Comparison of ENCODE assay signal across 9 cellular contexts in the genomic region with DNA sequence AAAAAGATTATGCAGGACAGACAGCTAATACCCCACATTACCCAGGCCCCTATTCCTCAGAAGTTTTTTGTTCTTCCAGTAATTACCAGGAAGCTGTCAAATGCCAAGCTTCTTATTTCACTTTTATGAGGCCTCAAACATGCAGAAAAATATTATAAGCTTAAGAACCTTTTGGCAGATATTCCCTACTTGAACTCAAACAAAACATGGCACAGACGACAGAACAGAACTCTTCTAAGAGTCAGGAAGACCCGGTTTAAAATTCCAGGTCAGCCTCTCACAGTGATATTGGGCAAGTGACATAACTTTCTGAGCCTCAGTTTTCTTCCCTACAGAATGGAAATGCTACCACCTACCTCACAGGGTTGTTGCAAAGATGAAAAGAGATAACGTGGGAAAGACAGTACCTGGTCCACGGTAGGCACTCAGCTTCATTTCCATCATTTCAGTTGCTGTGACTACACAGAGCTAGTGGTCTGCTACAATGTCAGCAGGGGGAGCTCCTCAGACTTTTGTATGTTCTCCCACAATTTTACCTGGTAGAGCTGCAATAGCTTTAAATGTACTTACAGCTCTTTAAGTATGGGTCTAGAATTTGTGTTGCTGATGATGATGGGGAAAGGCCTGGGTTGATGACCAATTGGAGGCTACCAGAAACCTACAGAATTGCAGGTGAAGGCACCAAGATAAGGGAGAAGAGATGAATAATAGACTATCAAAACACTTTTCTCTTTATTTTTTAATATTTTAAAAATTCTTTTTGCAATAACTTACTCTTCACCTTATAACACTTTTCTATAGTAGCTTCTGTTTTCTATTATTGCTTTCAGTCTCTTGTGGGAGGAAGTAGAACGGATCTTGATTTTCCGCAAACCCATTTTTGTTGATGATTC.
DNase-seq lines count a peak whose midpoint lies in the region; ATAC-seq, FAIRE-seq and TF ChIP-seq lines count a peak whose summit lies in the region.
"Had no signal": no experiment of that assay in that cellular context is flagged by ENCODE, and none has a peak within 500 bp of the region (broad histone marks: within the 10 kb centered on the region; RNA-seq: fewer than 3 reads in every experiment).

No MANE protein-coding gene starts in this region.

- ATAC-seq in HepG2 (peak; percentile 93), upper lobe of right lung (peak; percentile 69), GM19324 (IDR thresholded peaks at IDR 0.05; ENCODE audit: low FRiP score, unreplicated experiment) (no peak)

- H3K27me3 ChIP-seq in KMS-11 (ENCODE audit: insufficient read depth, low read depth) = no peaks in the 10 kb centered on the region
- no peaks in the 10 kb centered on the region for H3K27me3 ChIP-seq in HepG2 (ENCODE audit: control insufficient read depth in 1 of 2, insufficient read depth in 2 of 2, low read length in 2 of 2)
- H3K27me3 ChIP-seq in upper lobe of right lung = no peaks in the 10 kb centered on the region

- H3K4me1 ChIP-seq in KMS-11 (ENCODE audit: low read depth, poor library complexity, severe bottlenecking) = no peaks in the 10 kb centered on the region
- H3K4me1 ChIP-seq in HepG2 (ENCODE audit: insufficient read depth, low read length) = no peaks in the 10 kb centered on the region
- H3K4me1 ChIP-seq in upper lobe of right lung = peaks cover 16% of the 10 kb centered on the region

- TF ChIP-seq RAD21 in HepG2 (CRISPR knock-in tag; IDR thresholded peaks at IDR 0.05) = peak; percentile 65; the same call in 1 of the 2 replicates

- no peaks in the 10 kb centered on the region for H3K27me3 Mint-ChIP-seq in MCF 10A (ENCODE audit: insufficient read depth, unreplicated experiment)

- peak; percentile 19 for DNase-seq in activated CD8-positive, alpha-beta memory T cell treated with anti-CD3 and anti-CD28 coated beads, Interleukin-2, amount 50 U/mL, for 4 hours
- DNase-seq in activated CD8-positive, alpha-beta memory T cell treated with anti-CD3 and anti-CD28 coated beads for 24 hours = no peak
- DNase-seq in RPMI7951 (ENCODE audit: low read depth) (peak; percentile 46), MCF 10A (ENCODE audit: unreplicated experiment) (peak; percentile 60), HepG2 (ENCODE audit: low spot score) (peak; percentile 59), upper lobe of right lung (no peak)

- no peak overlapping the region for H3K4me3 Mint-ChIP-seq in MCF 10A (ENCODE audit: unreplicated experiment)

- no peak overlapping the region for H3K27ac Mint-ChIP-seq in MCF 10A (ENCODE audit: low read depth, unreplicated experiment)

- no peak overlapping the region for H3K4me3 ChIP-seq in KMS-11 (IDR thresholded peaks at IDR 0.05; ENCODE audit: insufficient read depth, low read depth, low read length)
- H3K4me3 ChIP-seq in HepG2 (replicated peaks in 1 of 3; ENCODE audit: insufficient read depth in 1 of 3, low read depth in 2 of 3, low read length in 3 of 3) = no peak overlapping the region
- H3K4me3 ChIP-seq in upper lobe of right lung = no peak overlapping the region

- peak; percentile 86 for FAIRE-seq in HepG2 (lab: Jason Lieb, UNC)
- FAIRE-seq: colon had no signal

- H3K4me2 ChIP-seq in KMS-11 (no peak overlapping the region), HepG2 (ENCODE audit: low read depth, low read length) (no peak overlapping the region)

- WGBS in HepG2 (ENCODE audit: low lambda C conversion rate) = 78% methylated on average over 6 of the region's 6 CpGs

- H3K79me2 ChIP-seq in KMS-11 (ENCODE audit: insufficient read depth, low read depth) (no peaks in the 10 kb centered on the region), HepG2 (ENCODE audit: insufficient read depth, low read length) (peaks cover 2% of the 10 kb centered on the region)

- in situ Hi-C loops in HepG2 (cut with HindIII; ENCODE audit: extremely low pct_ligation_motif_present, low pct_unique_long_range_greater_than_20kb) = loop anchor here (5.0 kb wide), 1 partner anchor 47 kb away; no protein-coding TSS in a partner anchor

- POLR2A ChIA-PET in MCF 10A (lab: Yijun Ruan, JAX) (interaction anchor here (0.6 to 1.7 kb wide), 3 partner anchors 46 to 97 kb away, joined by 3 to 4 read pairs (median 3); no protein-coding TSS in a partner anchor), HepG2 (lab: Yijun Ruan, JAX) (no interaction called here)

- H3K27ac ChIP-seq in KMS-11 (no peak overlapping the region), HepG2 (ENCODE audit: extremely low read length, insufficient read depth, low read length) (no peak overlapping the region), upper lobe of right lung (no peak overlapping the region)

- H3K9me3 ChIP-seq in HepG2 (ENCODE audit: low read length) (no peaks in the 10 kb centered on the region), upper lobe of right lung (no peaks in the 10 kb centered on the region)

- peaks cover 9% of the 10 kb centered on the region for H3K4me1 Mint-ChIP-seq in MCF 10A (ENCODE audit: insufficient read depth, unreplicated experiment)

- H3K36me3 ChIP-seq in KMS-11 (ENCODE audit: insufficient read depth) = no peaks in the 10 kb centered on the region
- peaks cover 23 to 55% of the 10 kb centered on the region in 2 experiments for H3K36me3 ChIP-seq in HepG2 (replicated peaks in 1 of 2; ENCODE audit: control insufficient read depth in 1 of 2, insufficient read depth in 2 of 2, low read length in 2 of 2)
- peaks cover 33% of the 10 kb centered on the region for H3K36me3 ChIP-seq in upper lobe of right lung

- H2AFZ ChIP-seq in KMS-11 (ENCODE audit: low read depth) (no peak overlapping the region), HepG2 (ENCODE audit: low read length) (no peak overlapping the region)

- no peaks in the 10 kb centered on the region for H3K9me3 Mint-ChIP-seq in MCF 10A (ENCODE audit: unreplicated experiment)

- TF ChIP-seq EP300 in HepG2 (IDR thresholded peaks at IDR 0.05; ENCODE audit: low read depth in 2 of 2, low read length in 2 of 2) (no peak), HepG2 (CRISPR knock-in tag; IDR thresholded peaks at IDR 0.05; ENCODE audit: borderline replicate concordance) (no peak)

- intact Hi-C loops in MCF 10A (cut with micrococcal nuclease) (loop anchor here (1.0 to 2.0 kb wide), 2 partner anchors 47 to 127 kb away; a partner anchor contains a TSS), HepG2 (cut with micrococcal nuclease; ENCODE audit: unreplicated experiment) (loop anchor here (1.0 kb wide), 1 partner anchor 39 kb away; no protein-coding TSS in a partner anchor), upper lobe of right lung (cut with DNase I) (no loop called here)

- BruUV-seq in MCF 10A (replicated peaks; lab: Mats Ljungman, UMichigan) (no TSS peak), HepG2 (replicated peaks; lab: Mats Ljungman, UMichigan) (TSS peak; percentile 19)

- TF ChIP-seq POLR2A in HepG2 (IDR thresholded peaks at IDR 0.05; ENCODE audit: insufficient read depth in 1 of 2, low read depth in 2 of 2, low read length in 2 of 2) = no peak

- CTCF ChIA-PET in MCF 10A (lab: Yijun Ruan, JAX) (interaction anchor here (0.6 to 3.6 kb wide), 21 partner anchors 9 to 143 kb away, joined by 3 to 24 read pairs (median 4); a partner anchor contains a TSS), HepG2 (lab: Yijun Ruan, JAX; ENCODE audit: low intra/inter-chr PET ratio, low total read pairs) (interaction anchor here (1.9 to 3.0 kb wide), 2 partner anchors 39 to 47 kb away, joined by 13 to 23 read pairs; no protein-coding TSS in a partner anchor)

- peak; percentile 75 for TF ChIP-seq CTCF in KMS-11 (conservative IDR thresholded peaks at IDR 0.05; ENCODE audit: low read depth, low read length)
- TF ChIP-seq CTCF in MCF 10A (IDR thresholded peaks at IDR 0.05; ENCODE audit: unreplicated experiment) = peak; percentile 44
- TF ChIP-seq CTCF in HepG2 (CRISPR knock-in tag; IDR thresholded peaks at IDR 0.05) = peak; percentile 66
- TF ChIP-seq CTCF in upper lobe of right lung (IDR thresholded peaks at IDR 0.05) = peak; percentile 54

- peaks cover 28% of the 10 kb centered on the region for H3K36me3 Mint-ChIP-seq in MCF 10A (ENCODE audit: insufficient read depth, unreplicated experiment)

- no peak overlapping the region for H3K9ac ChIP-seq in KMS-11
- H3K9ac ChIP-seq in HepG2 (ENCODE audit: insufficient read depth, low read depth, low read length) = no peak overlapping the region

- peaks cover 4% of the 10 kb centered on the region; the same call in 1 of the 2 replicates for H4K20me1 ChIP-seq in KMS-11 (ENCODE audit: insufficient read depth)
- peaks cover 6% of the 10 kb centered on the region; the same call in 1 of the 2 replicates for H4K20me1 ChIP-seq in HepG2 (ENCODE audit: insufficient read depth, low read length)

TF ChIP-seq in HepG2, 621 proteins besides CTCF, POLR2A, EP300 and RAD21:
- TF ChIP-seq STAG1 (CRISPR knock-in tag; IDR thresholded peaks at IDR 0.05) (peak; percentile 54), SAP130 (CRISPR knock-in tag; IDR thresholded peaks at IDR 0.05; ENCODE audit: low read depth) (0 out of 2 replicates have a peak, but pooled peaks have one; percentile 23), ZNF788 (CRISPR knock-in tag; IDR thresholded peaks at IDR 0.05; ENCODE audit: borderline replicate concordance) (no peak), MTF1 (CRISPR knock-in tag; IDR thresholded peaks at IDR 0.05) (no peak), ZSCAN12 (CRISPR knock-in tag; IDR thresholded peaks at IDR 0.05) (no peak), FOXP1 (IDR thresholded peaks at IDR 0.05) (no peak), FOXP1 (CRISPR knock-in tag; IDR thresholded peaks at IDR 0.05) (no peak), SMC3 (IDR thresholded peaks at IDR 0.05; ENCODE audit: low read length) (peak; percentile 79; the same call in 1 of the 2 replicates)
- TF ChIP-seq, protein P1, sequence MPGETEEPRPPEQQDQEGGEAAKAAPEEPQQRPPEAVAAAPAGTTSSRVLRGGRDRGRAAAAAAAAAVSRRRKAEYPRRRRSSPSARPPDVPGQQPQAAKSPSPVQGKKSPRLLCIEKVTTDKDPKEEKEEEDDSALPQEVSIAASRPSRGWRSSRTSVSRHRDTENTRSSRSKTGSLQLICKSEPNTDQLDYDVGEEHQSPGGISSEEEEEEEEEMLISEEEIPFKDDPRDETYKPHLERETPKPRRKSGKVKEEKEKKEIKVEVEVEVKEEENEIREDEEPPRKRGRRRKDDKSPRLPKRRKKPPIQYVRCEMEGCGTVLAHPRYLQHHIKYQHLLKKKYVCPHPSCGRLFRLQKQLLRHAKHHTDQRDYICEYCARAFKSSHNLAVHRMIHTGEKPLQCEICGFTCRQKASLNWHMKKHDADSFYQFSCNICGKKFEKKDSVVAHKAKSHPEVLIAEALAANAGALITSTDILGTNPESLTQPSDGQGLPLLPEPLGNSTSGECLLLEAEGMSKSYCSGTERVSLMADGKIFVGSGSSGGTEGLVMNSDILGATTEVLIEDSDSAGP (CRISPR knock-in tag; IDR thresholded peaks at IDR 0.05; ENCODE audit: borderline replicate concordance) = no peak

Comparison
In these comparisons a context has a peak if more than half of its experiments do, and no peak if none do; other contexts are left out.
1. DNase-seq: peak in activated CD8-positive, alpha-beta memory T cell treated with anti-CD3 and anti-CD28 coated beads, Interleukin-2, amount 50 U/mL, for 4 hours (single experiment), RPMI7951 (single experiment), MCF 10A (single experiment) and HepG2 (single experiment); none in activated CD8-positive, alpha-beta memory T cell treated with anti-CD3 and anti-CD28 coated beads for 24 hours (single experiment) and upper lobe of right lung (single experiment).
2. Peak in every context shown above with its lines, with median percentiles within 50 percentile points of each other: CTCF ChIP-seq.